In the genomic region with DNA sequence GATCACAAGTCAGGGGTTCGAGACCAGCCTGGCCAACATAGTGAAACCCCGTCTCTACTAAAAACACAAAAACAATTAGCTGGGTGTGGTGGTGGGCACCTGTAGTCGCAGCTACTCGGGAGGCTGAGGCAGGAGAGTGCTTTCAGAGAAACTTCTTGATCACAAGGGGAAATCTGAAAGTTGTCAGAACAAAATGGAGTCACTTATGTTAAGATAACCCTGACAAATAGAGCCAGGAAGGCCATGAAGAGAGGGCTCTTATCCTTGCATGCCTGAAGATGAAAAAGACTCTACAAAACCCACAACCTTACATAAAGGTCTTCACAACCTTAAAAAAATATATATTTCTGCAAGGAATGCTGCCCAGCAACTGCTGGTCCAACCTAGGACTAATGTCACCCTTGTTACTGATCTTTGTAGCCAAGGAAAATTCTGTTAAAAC, we compare ENCODE assay signal across 10 cellular contexts. TPM values are rescaled to one million over a fixed set of nuclear protein-coding genes. Genes with fewer than 3 reads are reported as not detected.
DNase-seq lines count a peak whose midpoint lies in the region; ATAC-seq and TF ChIP-seq lines count a peak whose summit lies in the region.
"Had no signal": no experiment of that assay in that cellular context is flagged by ENCODE, and none has a peak within 500 bp of the region (broad histone marks: within the 10 kb centered on the region; RNA-seq: fewer than 3 reads in every experiment).

No MANE protein-coding gene starts in this region.

- POLR2A ChIA-PET in WTC11 (lab: Charles Lee) = no interaction called here

- no peaks in the 10 kb centered on the region for H3K9me3 ChIP-seq in skeletal muscle tissue (ENCODE audit: control insufficient read depth in 3 of 3, low read length in 3 of 3)

- no peak for ATAC-seq in WTC11
- ATAC-seq in GM18505 (IDR thresholded peaks at IDR 0.05; ENCODE audit: unreplicated experiment) = no peak
- no peak for ATAC-seq in GM21825 (IDR thresholded peaks at IDR 0.05; ENCODE audit: unreplicated experiment)

- CTCF ChIA-PET in WTC11 (lab: Charles Lee) = interaction anchor here (1.9 kb wide), 1 partner anchor 38 kb away, joined by 6 read pairs; no protein-coding TSS in a partner anchor

- TF ChIP-seq POLR2A in GM18505 (IDR thresholded peaks at IDR 0.05; ENCODE audit: borderline replicate concordance, extremely low read depth, insufficient read depth, insufficient read length) = no peak

- peaks cover 8% of the 10 kb centered on the region for H3K4me1 Mint-ChIP-seq in WTC11

- no peak overlapping the region for H3K27ac Mint-ChIP-seq in WTC11

- no peaks in the 10 kb centered on the region for H3K27me3 ChIP-seq in skeletal muscle tissue (ENCODE audit: control insufficient read depth in 3 of 3, insufficient read depth in 3 of 3, low read length in 3 of 3)

- peaks cover 3% of the 10 kb centered on the region; the same call in 1 of the 2 replicates for H3K27me3 Mint-ChIP-seq in WTC11 (ENCODE audit: low read depth)

- peak overlapping the region; percentile 96 for H3K4me3 Mint-ChIP-seq in WTC11

- H3K9me3 Mint-ChIP-seq in WTC11 = peaks cover 19% of the 10 kb centered on the region

- H3K36me3 Mint-ChIP-seq in WTC11 = peaks cover 18% of the 10 kb centered on the region

- peak overlapping the region; percentile 81 for H3K4me3 ChIP-seq in HFF-Myc (replicated peaks; ENCODE audit: low read depth, low read length)
- peak overlapping the region; percentile 72 to 85 for H3K4me3 ChIP-seq in foreskin fibroblast (ENCODE audit: low read depth in 1 of 2, low read length in 2 of 2)
- peak overlapping the region; percentile 93 to 99 (median 94) for H3K4me3 ChIP-seq in skeletal muscle tissue (ENCODE audit: low read length in 3 of 3)

- peaks cover 0 to 16% (median 10%) of the 10 kb centered on the region in 3 donors for H3K4me1 ChIP-seq in skeletal muscle tissue (ENCODE audit: control insufficient read depth in 3 of 3, insufficient read depth in 3 of 3, low read length in 3 of 3)

- DNase-seq in HFF-Myc (ENCODE audit: extremely low read depth, low read depth) (no peak), WTC11 (ENCODE audit: low spot score) (no peak), foreskin fibroblast (no peak), NCI-H1092 treated with DMSO at 0.1 percent for 48 hours (lab: John Stamatoyannopoulos, UW) (no peak), RKO (ENCODE audit: low spot score) (no peak)
- DNase-seq: NCI-H2081 treated with DMSO at 0.1 percent for 48 hours, WERI-Rb-1 had no signal

- TF ChIP-seq CTCF in HFF-Myc (IDR thresholded peaks at IDR 0.05; ENCODE audit: low read depth, low read length, missing control alignments) (no peak), WTC11 (IDR thresholded peaks at IDR 0.05) (no peak), foreskin fibroblast (IDR thresholded peaks at IDR 0.05; ENCODE audit: low read depth, low read length) (no peak)

- peaks cover 0 to 2% (median 2%) of the 10 kb centered on the region in 3 donors for H3K36me3 ChIP-seq in skeletal muscle tissue (ENCODE audit: control insufficient read depth in 3 of 3, insufficient read depth in 3 of 3, low read length in 3 of 3)
- H3K36me3 ChIP-seq: WERI-Rb-1 had no signal

- no peak overlapping the region for H3K27ac ChIP-seq in skeletal muscle tissue (ENCODE audit: low read depth, low read length)

- H3K9ac ChIP-seq in skeletal muscle tissue (ENCODE audit: low read depth in 1 of 3, low read length in 3 of 3) = no peak overlapping the region

TF ChIP-seq in WTC11, 78 proteins besides CTCF, POLR2A, EP300 and RAD21 (continues in another document):
- no peak for TF ChIP-seq ZNF671 (CRISPR knock-in tag; IDR thresholded peaks at IDR 0.05)
- TF ChIP-seq, protein P1, sequence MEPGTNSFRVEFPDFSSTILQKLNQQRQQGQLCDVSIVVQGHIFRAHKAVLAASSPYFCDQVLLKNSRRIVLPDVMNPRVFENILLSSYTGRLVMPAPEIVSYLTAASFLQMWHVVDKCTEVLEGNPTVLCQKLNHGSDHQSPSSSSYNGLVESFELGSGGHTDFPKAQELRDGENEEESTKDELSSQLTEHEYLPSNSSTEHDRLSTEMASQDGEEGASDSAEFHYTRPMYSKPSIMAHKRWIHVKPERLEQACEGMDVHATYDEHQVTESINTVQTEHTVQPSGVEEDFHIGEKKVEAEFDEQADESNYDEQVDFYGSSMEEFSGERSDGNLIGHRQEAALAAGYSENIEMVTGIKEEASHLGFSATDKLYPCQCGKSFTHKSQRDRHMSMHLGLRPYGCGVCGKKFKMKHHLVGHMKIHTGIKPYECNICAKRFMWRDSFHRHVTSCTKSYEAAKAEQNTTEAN (CRISPR knock-in tag; IDR thresholded peaks at IDR 0.05) = no peak
- no peak for TF ChIP-seq CBFB (CRISPR knock-in tag; IDR thresholded peaks at IDR 0.05; ENCODE audit: low read depth)
- TF ChIP-seq, protein P2, sequence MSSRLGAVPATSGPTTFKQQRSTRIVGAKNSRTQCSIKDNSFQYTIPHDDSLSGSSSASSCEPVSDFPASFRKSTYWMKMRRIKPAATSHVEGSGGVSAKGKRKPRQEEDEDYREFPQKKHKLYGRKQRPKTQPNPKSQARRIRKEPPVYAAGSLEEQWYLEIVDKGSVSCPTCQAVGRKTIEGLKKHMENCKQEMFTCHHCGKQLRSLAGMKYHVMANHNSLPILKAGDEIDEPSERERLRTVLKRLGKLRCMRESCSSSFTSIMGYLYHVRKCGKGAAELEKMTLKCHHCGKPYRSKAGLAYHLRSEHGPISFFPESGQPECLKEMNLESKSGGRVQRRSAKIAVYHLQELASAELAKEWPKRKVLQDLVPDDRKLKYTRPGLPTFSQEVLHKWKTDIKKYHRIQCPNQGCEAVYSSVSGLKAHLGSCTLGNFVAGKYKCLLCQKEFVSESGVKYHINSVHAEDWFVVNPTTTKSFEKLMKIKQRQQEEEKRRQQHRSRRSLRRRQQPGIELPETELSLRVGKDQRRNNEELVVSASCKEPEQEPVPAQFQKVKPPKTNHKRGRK (CRISPR knock-in tag; IDR thresholded peaks at IDR 0.05; ENCODE audit: borderline replicate concordance) = no peak
- TF ChIP-seq, protein P3, sequence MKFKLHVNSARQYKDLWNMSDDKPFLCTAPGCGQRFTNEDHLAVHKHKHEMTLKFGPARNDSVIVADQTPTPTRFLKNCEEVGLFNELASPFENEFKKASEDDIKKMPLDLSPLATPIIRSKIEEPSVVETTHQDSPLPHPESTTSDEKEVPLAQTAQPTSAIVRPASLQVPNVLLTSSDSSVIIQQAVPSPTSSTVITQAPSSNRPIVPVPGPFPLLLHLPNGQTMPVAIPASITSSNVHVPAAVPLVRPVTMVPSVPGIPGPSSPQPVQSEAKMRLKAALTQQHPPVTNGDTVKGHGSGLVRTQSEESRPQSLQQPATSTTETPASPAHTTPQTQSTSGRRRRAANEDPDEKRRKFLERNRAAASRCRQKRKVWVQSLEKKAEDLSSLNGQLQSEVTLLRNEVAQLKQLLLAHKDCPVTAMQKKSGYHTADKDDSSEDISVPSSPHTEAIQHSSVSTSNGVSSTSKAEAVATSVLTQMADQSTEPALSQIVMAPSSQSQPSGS (CRISPR knock-in tag; IDR thresholded peaks at IDR 0.05; ENCODE audit: borderline replicate concordance, low read depth) = no peak
- TF ChIP-seq, protein P4, sequence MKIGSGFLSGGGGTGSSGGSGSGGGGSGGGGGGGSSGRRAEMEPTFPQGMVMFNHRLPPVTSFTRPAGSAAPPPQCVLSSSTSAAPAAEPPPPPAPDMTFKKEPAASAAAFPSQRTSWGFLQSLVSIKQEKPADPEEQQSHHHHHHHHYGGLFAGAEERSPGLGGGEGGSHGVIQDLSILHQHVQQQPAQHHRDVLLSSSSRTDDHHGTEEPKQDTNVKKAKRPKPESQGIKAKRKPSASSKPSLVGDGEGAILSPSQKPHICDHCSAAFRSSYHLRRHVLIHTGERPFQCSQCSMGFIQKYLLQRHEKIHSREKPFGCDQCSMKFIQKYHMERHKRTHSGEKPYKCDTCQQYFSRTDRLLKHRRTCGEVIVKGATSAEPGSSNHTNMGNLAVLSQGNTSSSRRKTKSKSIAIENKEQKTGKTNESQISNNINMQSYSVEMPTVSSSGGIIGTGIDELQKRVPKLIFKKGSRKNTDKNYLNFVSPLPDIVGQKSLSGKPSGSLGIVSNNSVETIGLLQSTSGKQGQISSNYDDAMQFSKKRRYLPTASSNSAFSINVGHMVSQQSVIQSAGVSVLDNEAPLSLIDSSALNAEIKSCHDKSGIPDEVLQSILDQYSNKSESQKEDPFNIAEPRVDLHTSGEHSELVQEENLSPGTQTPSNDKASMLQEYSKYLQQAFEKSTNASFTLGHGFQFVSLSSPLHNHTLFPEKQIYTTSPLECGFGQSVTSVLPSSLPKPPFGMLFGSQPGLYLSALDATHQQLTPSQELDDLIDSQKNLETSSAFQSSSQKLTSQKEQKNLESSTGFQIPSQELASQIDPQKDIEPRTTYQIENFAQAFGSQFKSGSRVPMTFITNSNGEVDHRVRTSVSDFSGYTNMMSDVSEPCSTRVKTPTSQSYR (CRISPR knock-in tag; IDR thresholded peaks at IDR 0.05) = no peak
- no peak for TF ChIP-seq FOXJ3 (CRISPR knock-in tag; IDR thresholded peaks at IDR 0.05; ENCODE audit: borderline replicate concordance)
- no peak for TF ChIP-seq GTF2I (CRISPR knock-in tag; conservative IDR thresholded peaks at IDR 0.05)
- TF ChIP-seq, protein P5, sequence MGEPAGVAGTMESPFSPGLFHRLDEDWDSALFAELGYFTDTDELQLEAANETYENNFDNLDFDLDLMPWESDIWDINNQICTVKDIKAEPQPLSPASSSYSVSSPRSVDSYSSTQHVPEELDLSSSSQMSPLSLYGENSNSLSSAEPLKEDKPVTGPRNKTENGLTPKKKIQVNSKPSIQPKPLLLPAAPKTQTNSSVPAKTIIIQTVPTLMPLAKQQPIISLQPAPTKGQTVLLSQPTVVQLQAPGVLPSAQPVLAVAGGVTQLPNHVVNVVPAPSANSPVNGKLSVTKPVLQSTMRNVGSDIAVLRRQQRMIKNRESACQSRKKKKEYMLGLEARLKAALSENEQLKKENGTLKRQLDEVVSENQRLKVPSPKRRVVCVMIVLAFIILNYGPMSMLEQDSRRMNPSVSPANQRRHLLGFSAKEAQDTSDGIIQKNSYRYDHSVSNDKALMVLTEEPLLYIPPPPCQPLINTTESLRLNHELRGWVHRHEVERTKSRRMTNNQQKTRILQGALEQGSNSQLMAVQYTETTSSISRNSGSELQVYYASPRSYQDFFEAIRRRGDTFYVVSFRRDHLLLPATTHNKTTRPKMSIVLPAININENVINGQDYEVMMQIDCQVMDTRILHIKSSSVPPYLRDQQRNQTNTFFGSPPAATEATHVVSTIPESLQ (CRISPR knock-in tag; IDR thresholded peaks at IDR 0.05) = no peak

RNA-seq across cellular contexts. Expression of a gene that starts 1.2 kb away (rescaled TPM):
- total RNA-seq in WTC11 (2021) = 23.0 to 31.1 TPM (median 29.8 TPM) in 3 replicates
- 26.6 TPM for total RNA-seq in skeletal muscle tissue

RNA-seq across cellular contexts. Expression of a gene that starts 15.3 kb away (rescaled TPM):
- total RNA-seq in WTC11 (2021) (9.8 to 12.7 TPM (median 9.8 TPM) in 3 replicates), skeletal muscle tissue (2.6 TPM)
